ENCODE assay signal across 22 cellular contexts in genomic region chr9:16360247-16360646, GRCh38.
DNase-seq lines count a peak whose midpoint lies in the region; ATAC-seq and TF ChIP-seq lines count a peak whose summit lies in the region.
"Had no signal": no experiment of that assay in that cellular context is flagged by ENCODE, and none has a peak within 500 bp of the region (broad histone marks: within the 10 kb centered on the region; RNA-seq: fewer than 3 reads in every experiment).

No MANE protein-coding gene starts in this region.

- no TSS peak for BruUV-seq in IMR-90 (replicated peaks; lab: Mats Ljungman, UMichigan)

- no peak overlapping the region for H2AFZ ChIP-seq in IMR-90 (replicated peaks; ENCODE audit: low read length, poor library complexity)
- no peak overlapping the region for H2AFZ ChIP-seq in trophoblast cell (ENCODE audit: insufficient read depth, low read length, poor library complexity)
- H2AFZ ChIP-seq: GM23338 had no signal

- 0 out of 2 replicates have a peak, but pooled peaks cover 3% of the 10 kb centered on the region for H3K9me1 ChIP-seq in IMR-90 (ENCODE audit: insufficient read depth, low read length)

- CTCF ChIA-PET in IMR-90 (lab: Yijun Ruan, JAX) = no interaction called here

- H3K27me3 ChIP-seq in right atrium auricular region = no peaks in the 10 kb centered on the region
- no peaks in the 10 kb centered on the region for H3K27me3 ChIP-seq in right cardiac atrium (ENCODE audit: control insufficient read depth, insufficient read depth)
- no peaks in the 10 kb centered on the region for H3K27me3 ChIP-seq in IMR-90 (ENCODE audit: control insufficient read depth, insufficient read depth, low read length)
- no peaks in the 10 kb centered on the region for H3K27me3 ChIP-seq in trophoblast cell (ENCODE audit: insufficient read depth, low read length)
- H3K27me3 ChIP-seq: BE2C; BLaER1 treated with 17β-estradiol and CSF1 and Interleukin-3, amounts not matched to agents 10 nM and 100 nM had no signal

- H3K14ac ChIP-seq in IMR-90 (replicated peaks; ENCODE audit: low read depth, low read length) (no peak overlapping the region), trophoblast cell (ENCODE audit: low read length) (no peak overlapping the region)

- H2AK5ac ChIP-seq in IMR-90 (ENCODE audit: low read depth, low read length) (peak overlapping the region; percentile 31; the same call in 1 of the 2 replicates), trophoblast cell (ENCODE audit: low read length) (no peak overlapping the region)

- H3K27ac ChIP-seq in right atrium auricular region (no peak overlapping the region), right cardiac atrium (ENCODE audit: low read length) (no peak overlapping the region), IMR-90 (ENCODE audit: insufficient read depth, low read length) (no peak overlapping the region), trophoblast cell (ENCODE audit: low read depth, low read length) (no peak overlapping the region), substantia nigra (ENCODE audit: low read depth, low read length, poor library complexity, severe bottlenecking) (no peak overlapping the region)
- H3K27ac ChIP-seq: BLaER1 treated with 17β-estradiol and CSF1 and Interleukin-3, amounts not matched to agents 10 nM and 100 nM had no signal

- H3K4ac ChIP-seq in IMR-90 (ENCODE audit: low read depth, low read length) (peak overlapping the region; percentile 23; the same call in 1 of the 2 replicates), trophoblast cell (ENCODE audit: low read depth, low read length) (no peak overlapping the region)

- peak overlapping the region; percentile 10 for H2BK5ac ChIP-seq in IMR-90 (ENCODE audit: low read depth, low read length, poor library complexity, severe bottlenecking)
- no peak overlapping the region for H2BK5ac ChIP-seq in trophoblast cell (ENCODE audit: low read depth, low read length, poor library complexity)

- no peak for TF ChIP-seq RAD21 in IMR-90 (IDR thresholded peaks at IDR 0.05; ENCODE audit: low read length)

- H3K79me1 ChIP-seq in IMR-90 (ENCODE audit: low read depth in 1 of 2, low read length in 2 of 2) (no peaks in the 10 kb centered on the region), trophoblast cell (ENCODE audit: low read length) (peaks cover 8% of the 10 kb centered on the region)

- H2BK120ac ChIP-seq in IMR-90 (ENCODE audit: low read depth, low read length) = peak overlapping the region; percentile 7; the same call in 1 of the 2 replicates
- H2BK120ac ChIP-seq in trophoblast cell (ENCODE audit: insufficient read depth, low read length, poor library complexity) = no peak overlapping the region

- no peak overlapping the region for H4K5ac ChIP-seq in IMR-90 (ENCODE audit: low read depth, low read length)

- H3K79me2 ChIP-seq in trophoblast cell (ENCODE audit: control insufficient read depth, insufficient read depth, low read length, poor library complexity) = peaks cover 2% of the 10 kb centered on the region

- no peak overlapping the region for H3K56ac ChIP-seq in IMR-90 (ENCODE audit: extremely low read depth, insufficient read depth, low read length)

- H3K23ac ChIP-seq in IMR-90 (ENCODE audit: low read depth, low read length) (no peak overlapping the region), trophoblast cell (ENCODE audit: low read length) (no peak overlapping the region)

- intact Hi-C loops in right cardiac atrium (cut with DNase I) = no loop called here
- intact Hi-C loops in IMR-90 (cut with micrococcal nuclease) = no loop called here

- H3K9ac ChIP-seq in IMR-90 (ENCODE audit: low read depth, low read length) = no peak overlapping the region
- no peak overlapping the region for H3K9ac ChIP-seq in trophoblast cell (ENCODE audit: low read length)
- H3K9ac ChIP-seq: BLaER1 treated with 17β-estradiol and CSF1 and Interleukin-3, amounts not matched to agents 10 nM and 100 nM had no signal

- DNase-seq in right atrium auricular region (ENCODE audit: low spot score) = peak; percentile 23
- DNase-seq in right cardiac atrium = no peak
- no peak for DNase-seq in IMR-90
- peak; percentile 41 for DNase-seq in mesenteric fat pad (ENCODE audit: low spot score)
- DNase-seq in trophoblast cell = no peak
- no peak for DNase-seq in substantia nigra (lab: John Stamatoyannopoulos, UW)
- no peak for DNase-seq in effector CD8-positive, alpha-beta T cell (lab: John Stamatoyannopoulos, UW)
- DNase-seq: 8988T; ACHN; AML-193; BE2C; Calu3; CD4-positive, alpha-beta T cell; COR-L47; DMS53; DMS79 treated with DMSO at 0.1 percent for 48 hours; GF-D8; HFFc6 had no signal

- H3K9me3 ChIP-seq in right atrium auricular region = no peaks in the 10 kb centered on the region
- no peaks in the 10 kb centered on the region for H3K9me3 ChIP-seq in right cardiac atrium (ENCODE audit: control insufficient read depth, low read length)
- peaks cover 2% of the 10 kb centered on the region; the same call in 1 of the 2 replicates for H3K9me3 ChIP-seq in IMR-90 (ENCODE audit: control insufficient read depth, insufficient read depth, low read length)
- H3K9me3 ChIP-seq in trophoblast cell (ENCODE audit: insufficient read depth, low read depth, low read length) = no peaks in the 10 kb centered on the region
- H3K9me3 ChIP-seq: BE2C, HAP-1 had no signal

- H2BK20ac ChIP-seq in IMR-90 (ENCODE audit: low read depth, low read length) = no peak overlapping the region; the same call in 1 of the 2 replicates

- peak overlapping the region; percentile 72; the same call in 2 of the 3 replicates for H2BK15ac ChIP-seq in IMR-90 (ENCODE audit: low read depth, low read length)

- no peaks in the 10 kb centered on the region for H3K4me1 ChIP-seq in right atrium auricular region
- peaks cover 2% of the 10 kb centered on the region for H3K4me1 ChIP-seq in right cardiac atrium (ENCODE audit: control insufficient read depth, insufficient read depth, low read length)
- no peaks in the 10 kb centered on the region for H3K4me1 ChIP-seq in IMR-90 (ENCODE audit: control insufficient read depth, insufficient read depth, low read length)
- peaks cover 12 to 17% of the 10 kb centered on the region in 2 experiments for H3K4me1 ChIP-seq in trophoblast cell (ENCODE audit: control insufficient read depth in 1 of 2, insufficient read depth in 2 of 2, low read length in 2 of 2)
- H3K4me1 ChIP-seq: A549, HAP-1 had no signal

- peak overlapping the region; percentile 17; the same call in 1 of the 2 replicates for H4K91ac ChIP-seq in IMR-90 (ENCODE audit: insufficient read depth, low read depth, low read length)
- H4K91ac ChIP-seq in trophoblast cell (ENCODE audit: low read depth, low read length) = no peak overlapping the region

- H2AK9ac ChIP-seq in IMR-90 (replicated peaks; ENCODE audit: low read depth, low read length, poor library complexity) = no peak overlapping the region

- H2BK12ac ChIP-seq in trophoblast cell (ENCODE audit: low read length) = peak overlapping the region; percentile 8

- in situ Hi-C loops in IMR-90 (cut with MboI; ENCODE audit: low sequenced_read_pairs) = no loop called here

- H4K12ac ChIP-seq in trophoblast cell (ENCODE audit: low read depth, low read length) = no peak overlapping the region

- no peaks in the 10 kb centered on the region for H3K36me3 ChIP-seq in right atrium auricular region
- no peaks in the 10 kb centered on the region for H3K36me3 ChIP-seq in IMR-90 (ENCODE audit: control insufficient read depth, insufficient read depth, low read length)
- no peaks in the 10 kb centered on the region for H3K36me3 ChIP-seq in trophoblast cell (ENCODE audit: control insufficient read depth in 1 of 2, insufficient read depth in 2 of 2, low read length in 2 of 2)
- H3K36me3 ChIP-seq: BE2C; BLaER1 treated with 17β-estradiol and CSF1 and Interleukin-3, amounts not matched to agents 10 nM and 100 nM; HAP-1 had no signal

- no peak for TF ChIP-seq POLR2A in IMR-90 (IDR thresholded peaks at IDR 0.05; ENCODE audit: low read depth, low read length)

- H3K18ac ChIP-seq in IMR-90 (ENCODE audit: low read depth, low read length) (no peak overlapping the region; the same call in 1 of the 2 replicates), trophoblast cell (ENCODE audit: low read length) (no peak overlapping the region)

- H4K20me1 ChIP-seq in IMR-90 (ENCODE audit: insufficient read depth, low read length) = no peaks in the 10 kb centered on the region
- H4K20me1 ChIP-seq: BLaER1 treated with 17β-estradiol and CSF1 and Interleukin-3, amounts not matched to agents 10 nM and 100 nM had no signal

- dilution Hi-C loops in IMR-90 (cut with HindIII; ENCODE audit: low sequenced_read_pairs, unreplicated experiment) = no loop called here

- no peak for TF ChIP-seq CTCF in right atrium auricular region (IDR thresholded peaks at IDR 0.05)
- TF ChIP-seq CTCF in IMR-90 (conservative IDR thresholded peaks at IDR 0.05; ENCODE audit: low read depth, low read length) = no peak

- H4K8ac ChIP-seq in IMR-90 (ENCODE audit: low read depth in 2 of 2, low read length in 2 of 2) = no peak overlapping the region
- H4K8ac ChIP-seq in trophoblast cell (ENCODE audit: low read depth, low read length) = no peak overlapping the region

- POLR2A ChIA-PET in IMR-90 (lab: Charles Lee; ENCODE audit: unreplicated experiment) = no interaction called here

- H3K4me2 ChIP-seq in IMR-90 (ENCODE audit: low read depth, low read length) = no peak overlapping the region
- no peak overlapping the region for H3K4me2 ChIP-seq in trophoblast cell (ENCODE audit: low read length)
- H3K4me2 ChIP-seq: A549; BLaER1 treated with 17β-estradiol and CSF1 and Interleukin-3, amounts not matched to agents 10 nM and 100 nM; GM23338 had no signal

- H3K4me3 ChIP-seq in right atrium auricular region = no peak overlapping the region
- no peak overlapping the region for H3K4me3 ChIP-seq in right cardiac atrium (ENCODE audit: low read length)
- H3K4me3 ChIP-seq in IMR-90 (ENCODE audit: insufficient read depth, low read depth, low read length) = no peak overlapping the region
- H3K4me3 ChIP-seq in trophoblast cell (ENCODE audit: low read depth, low read length) = no peak overlapping the region
- H3K4me3 ChIP-seq: A549; BLaER1 treated with 17β-estradiol and CSF1 and Interleukin-3, amounts not matched to agents 10 nM and 100 nM; GM23338; HAP-1 had no signal

- ATAC-seq in right cardiac atrium = no peak
- ATAC-seq in IMR-90 (ENCODE audit: low read depth) = no peak
- ATAC-seq: A549, GM23338 had no signal

- 93% methylated on average over 3 of the region's 3 CpGs for WGBS in right cardiac atrium
- 100% methylated on average over 1 of the region's 3 CpGs; no CpG with 5 or more reads in 1 of the 2 experiments for WGBS in IMR-90 (ENCODE audit: extremely low coverage in 2 of 2, insufficient read length in 1 of 2), 2 experiments
- WGBS in trophoblast cell (ENCODE audit: extremely low coverage, insufficient coverage, insufficient read length) = no CpG with 5 or more reads among the region's 3 CpGs

TF ChIP-seq in IMR-90, 13 proteins besides CTCF, POLR2A, EP300 and RAD21 (continues in another document):
- TF ChIP-seq MAZ (IDR thresholded peaks at IDR 0.05; ENCODE audit: borderline replicate concordance, low read depth, low read length) (no peak), BHLHE40 (IDR thresholded peaks at IDR 0.05; ENCODE audit: low read depth, low read length) (no peak)

Comparison
In these comparisons a context has a peak if more than half of its experiments do, and no peak if none do; other contexts are left out.
1. DNase-seq: peak in right atrium auricular region (single experiment) and mesenteric fat pad (single experiment); none in right cardiac atrium (0 of 3), IMR-90 (single experiment), trophoblast cell (0 of 2), substantia nigra (0 of 49) and effector CD8-positive, alpha-beta T cell (single experiment).